ENCODE assay signal across 20 cellular contexts in the genomic region with DNA sequence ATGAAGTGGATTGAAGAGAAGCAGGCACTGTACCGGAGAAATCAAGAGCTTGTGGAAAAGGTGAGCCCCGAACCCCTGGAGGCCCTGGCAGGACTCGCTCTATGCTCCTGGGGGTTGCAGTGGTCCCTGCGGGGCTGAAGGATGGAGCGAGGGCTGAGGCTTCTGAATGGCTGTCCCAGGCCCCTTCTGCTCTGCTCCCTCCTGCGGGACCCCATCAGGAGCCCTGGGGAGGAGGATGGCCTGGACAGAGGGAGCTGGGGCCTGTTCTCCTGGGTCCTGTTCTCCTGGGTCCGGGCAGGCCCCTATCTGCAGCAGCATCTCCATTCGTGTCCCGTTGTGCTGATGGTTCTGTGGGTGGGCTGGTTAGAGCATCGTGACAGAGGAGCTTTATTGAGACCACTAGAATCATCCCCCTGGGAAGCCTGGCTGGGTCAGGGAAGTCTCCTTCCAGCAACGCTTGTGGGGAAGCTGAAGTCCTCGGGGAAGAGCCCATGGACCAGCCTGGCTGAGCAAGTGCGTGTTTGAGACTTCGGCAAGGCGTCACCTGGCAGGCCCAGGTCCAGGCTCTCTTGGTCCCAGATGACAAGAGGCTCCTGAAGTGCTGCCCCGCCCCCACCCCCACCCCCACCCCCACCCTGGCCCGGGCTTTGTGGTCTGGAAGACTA. TPM values are rescaled to one million over a fixed set of nuclear protein-coding genes. Genes with fewer than 3 reads are reported as not detected.
DNase-seq lines count a peak whose midpoint lies in the region; ATAC-seq and TF ChIP-seq lines count a peak whose summit lies in the region.
"Had no signal": no experiment of that assay in that cellular context is flagged by ENCODE, and none has a peak within 500 bp of the region (broad histone marks: within the 10 kb centered on the region; RNA-seq: fewer than 3 reads in every experiment).

No MANE protein-coding gene starts in this region.

- H3K36me3 Mint-ChIP-seq in CD14-positive monocyte, result no peaks in the 10 kb centered on the region
- H3K36me3 Mint-ChIP-seq: CD4-positive, CD25-positive, alpha-beta regulatory T cell had no signal

- H3K27ac Mint-ChIP-seq in CD14-positive monocyte, result no peak overlapping the region
- H3K27ac Mint-ChIP-seq: CD4-positive, CD25-positive, alpha-beta regulatory T cell; H9 had no signal

- H3K27me3 ChIP-seq in left ventricle myocardium inferior (ENCODE audit: low read depth) (peaks cover 19% of the 10 kb centered on the region), left lung (peaks cover 0 to 41% of the 10 kb centered on the region in 2 donors), psoas muscle (ENCODE audit: insufficient read depth in 3 of 3, low read length in 2 of 3) (no peaks in the 10 kb centered on the region), testis (no peaks in the 10 kb centered on the region)
- H3K27me3 ChIP-seq: SJCRH30 had no signal

- peaks cover 10% of the 10 kb centered on the region for H3K4me1 ChIP-seq in left ventricle myocardium inferior
- H3K4me1 ChIP-seq in left lung, result no peaks in the 10 kb centered on the region
- no peaks in the 10 kb centered on the region for H3K4me1 ChIP-seq in psoas muscle
- H3K4me1 ChIP-seq in testis, result no peaks in the 10 kb centered on the region
- H3K4me1 ChIP-seq: SJCRH30 had no signal

- no peaks in the 10 kb centered on the region for H3K4me1 Mint-ChIP-seq in CD14-positive monocyte

- H3K36me3 ChIP-seq in left ventricle myocardium inferior, result no peaks in the 10 kb centered on the region
- no peaks in the 10 kb centered on the region for H3K36me3 ChIP-seq in left lung
- no peaks in the 10 kb centered on the region for H3K36me3 ChIP-seq in psoas muscle (ENCODE audit: insufficient read depth in 1 of 2, low read depth in 1 of 2)
- no peaks in the 10 kb centered on the region for H3K36me3 ChIP-seq in testis (ENCODE audit: low read depth, missing control alignments)
- H3K36me3 ChIP-seq: SJCRH30 had no signal

- no peak overlapping the region for H3K4me3 Mint-ChIP-seq in CD14-positive monocyte
- H3K4me3 Mint-ChIP-seq: CD4-positive, CD25-positive, alpha-beta regulatory T cell; H9 had no signal

- no peak for ATAC-seq in Right ventricle myocardium inferior
- ATAC-seq in left lung, result no peak
- no peak for ATAC-seq in psoas muscle
- no peak for ATAC-seq in HG02588 (IDR thresholded peaks at IDR 0.05; ENCODE audit: unreplicated experiment)
- ATAC-seq in GM21786 (IDR thresholded peaks at IDR 0.05; ENCODE audit: unreplicated experiment), result no peak
- ATAC-seq: Panc1 had no signal

- H3K27me3 Mint-ChIP-seq in CD14-positive monocyte (ENCODE audit: low read depth in 3 of 3), result peaks cover 6 to 21% (median 12%) of the 10 kb centered on the region in 3 donors
- H3K27me3 Mint-ChIP-seq: CD4-positive, CD25-positive, alpha-beta regulatory T cell had no signal

- no peaks in the 10 kb centered on the region for H3K9me3 Mint-ChIP-seq in CD14-positive monocyte
- H3K9me3 Mint-ChIP-seq: CD4-positive, CD25-positive, alpha-beta regulatory T cell; H9 had no signal

- no peak for TF ChIP-seq POLR2A in testis (IDR thresholded peaks at IDR 0.05)

- DNase-seq in Right ventricle myocardium inferior (ENCODE audit: missing footprints) (peak; percentile 45), left ventricle myocardium inferior (no peak), CD14-positive monocyte (ENCODE audit: low spot score) (peak; percentile 21), left lung (peak; percentile 16 to 58), psoas muscle (peak; percentile 4 to 44), testis (no peak)
- DNase-seq: CD4-positive, CD25-positive, alpha-beta regulatory T cell; DMS79 treated with DMSO at 0.1 percent for 48 hours; GM23248; H9; KG1; NCI-H1092; NCI-H1436; NCI-H187 treated with DMSO at 0.1 percent for 48 hours; NCI-H2107; SJCRH30 had no signal

- TF ChIP-seq CTCF in left ventricle myocardium inferior (IDR thresholded peaks at IDR 0.05; ENCODE audit: borderline replicate concordance) (no peak), CD14-positive monocyte (IDR thresholded peaks at IDR 0.05) (no peak), left lung (IDR thresholded peaks at IDR 0.05) (no peak), psoas muscle (IDR thresholded peaks at IDR 0.05) (no peak), testis (IDR thresholded peaks at IDR 0.05) (no peak)

- H3K4me3 ChIP-seq in left ventricle myocardium inferior, result no peak overlapping the region
- H3K4me3 ChIP-seq in left lung, result no peak overlapping the region
- no peak overlapping the region for H3K4me3 ChIP-seq in psoas muscle
- H3K4me3 ChIP-seq in testis, result no peak overlapping the region
- H3K4me3 ChIP-seq: GM23248, SJCRH30 had no signal

- intact Hi-C loops in Right ventricle myocardium inferior (cut with DNase I), result no loop called here
- intact Hi-C loops in left ventricle myocardium inferior (cut with micrococcal nuclease), result no loop called here
- intact Hi-C loops in CD14-positive monocyte (cut with micrococcal nuclease), result no loop called here
- intact Hi-C loops in left lung (cut with DNase I), result loop anchor here in 1 of 2 donors (10.0 kb wide), 1 partner anchor 261 kb away; no protein-coding TSS in a partner anchor
- intact Hi-C loops in psoas muscle (cut with DNase I), result loop anchor here in 1 of 2 donors (10.0 kb wide), 1 partner anchor 111 kb away; no protein-coding TSS in a partner anchor
- intact Hi-C loops in testis (cut with DNase I; ENCODE audit: low total_unique reads), result no loop called here

- H3K9me3 ChIP-seq in left ventricle myocardium inferior (replicated peaks) (no peaks in the 10 kb centered on the region), left lung (no peaks in the 10 kb centered on the region), psoas muscle (no peaks in the 10 kb centered on the region), testis (no peaks in the 10 kb centered on the region)
- H3K9me3 ChIP-seq: SJCRH30 had no signal

- H3K27ac ChIP-seq in left ventricle myocardium inferior (replicated peaks) (no peak overlapping the region), left lung (no peak overlapping the region), psoas muscle (no peak overlapping the region), testis (no peak overlapping the region)
- H3K27ac ChIP-seq: GM23248, SJCRH30 had no signal

- 79 to 81% (median 80%) methylated on average over 16 to 17 of the region's 17 CpGs for WGBS in psoas muscle, 3 donors
- 83 to 88% methylated on average over 12 to 17 of the region's 17 CpGs for WGBS in testis, 2 donors

RNA-seq across cellular contexts. Expression of gene DPYSL4, which starts 41.1 kb away (rescaled TPM):
- total RNA-seq in Right ventricle myocardium inferior (24.9 TPM), left ventricle myocardium inferior (42.8 TPM), left lung (1 to 10 TPM; 1.3 to 3.1 TPM), psoas muscle (1 to 10 TPM in 1 of 4 donors, under 1 TPM in 3; 0.82 to 1.4 (median 0.85) TPM), testis (10 to 100 TPM; 11.7 to 21.0 TPM)
- polyA plus RNA-seq in CD14-positive monocyte (not detected), psoas muscle (under 1 TPM; 0.30 to 0.39 (median 0.36) TPM), testis (ENCODE audit: insufficient read depth, low read depth, low replicate concordance) (13.9 TPM)
- total RNA-seq: HT1080, SJCRH30 had no signal

Comparison
In these comparisons a context has a peak if more than half of its experiments do, and no peak if none do; other contexts are left out.
1. DNase-seq: peak in Right ventricle myocardium inferior (single experiment), CD14-positive monocyte (single experiment), left lung (2 of 2) and psoas muscle (2 of 2); none in left ventricle myocardium inferior (single experiment) and testis (single experiment).